13 cellular contexts compared by ENCODE assay signal in genomic region chr11:72727521-72727920, GRCh38. TPM values are rescaled to one million over a fixed set of nuclear protein-coding genes. Genes with fewer than 3 reads are reported as not detected.
DNase-seq lines count a peak whose midpoint lies in the region; ATAC-seq and TF ChIP-seq lines count a peak whose summit lies in the region.
"Had no signal": no experiment of that assay in that cellular context is flagged by ENCODE, and none has a peak within 500 bp of the region (broad histone marks: within the 10 kb centered on the region; RNA-seq: fewer than 3 reads in every experiment).

No MANE protein-coding gene starts in this region.

- in situ Hi-C loops in transverse colon (cut with MboI; ENCODE audit: low pct_ligation_motif_present in 1 of 4, low pct_unique_long_range_greater_than_20kb in 1 of 4, low sequenced_read_pairs in 3 of 4), result loop anchor here (5.0 to 10.0 kb wide), 3 partner anchors 67 to 447 kb away; partner anchors contain the start of gene STARD10 (in 3 of the 4)

- H3K4me3 ChIP-seq in GM23338, result no peak overlapping the region
- no peak overlapping the region for H3K4me3 ChIP-seq in transverse colon

- H3K4me2 ChIP-seq in GM23338, result no peak overlapping the region

- H3K27ac Mint-ChIP-seq in T-helper 2 cell treated with Interferon-gamma antibody and Interleukin-4, amounts not matched to agents 5 μg/mL and 100 μg/mL, for 36 hours, result peak overlapping the region; percentile 23
- H3K27ac Mint-ChIP-seq in GM23338 (no peak overlapping the region), nephron progenitor cell (peak overlapping the region; percentile 37)
- H3K27ac Mint-ChIP-seq in central memory CD8-positive, alpha-beta T cell (ENCODE audit: low read depth), result peak overlapping the region; percentile 70

- peaks cover 19% of the 10 kb centered on the region for H4K20me1 ChIP-seq in GM23338 (replicated peaks; ENCODE audit: insufficient read depth)

- no peaks in the 10 kb centered on the region for H3F3A ChIP-seq in GM23338 (replicated peaks; ENCODE audit: low read depth)

- no peak for TF ChIP-seq POLR2A in transverse colon (IDR thresholded peaks at IDR 0.05)

- H3K36me3 Mint-ChIP-seq in T-helper 2 cell treated with Interferon-gamma antibody and Interleukin-4, amounts not matched to agents 5 μg/mL and 100 μg/mL, for 36 hours (ENCODE audit: low read depth), result peaks cover 14% of the 10 kb centered on the region
- H3K36me3 Mint-ChIP-seq in GM23338 (ENCODE audit: low read depth), result peaks cover 24% of the 10 kb centered on the region
- H3K36me3 Mint-ChIP-seq in central memory CD8-positive, alpha-beta T cell (ENCODE audit: insufficient read depth), result peaks cover 27% of the 10 kb centered on the region
- peaks cover 25% of the 10 kb centered on the region for H3K36me3 Mint-ChIP-seq in nephron progenitor cell (ENCODE audit: low read depth)

- H3K27ac ChIP-seq in GM23338 (ENCODE audit: low read depth) (0 out of 2 replicates have a peak overlapping the region, but pooled peaks have one; percentile 18), transverse colon (no peak overlapping the region)
- H3K27ac ChIP-seq: VCaP had no signal

- intact Hi-C loops in transverse colon (cut with DNase I; ENCODE audit: low total_unique reads), result loop anchor here (5.0 kb wide), 1 partner anchor 65 kb away; the partner anchor contains the start of gene STARD10

- H3K79me2 ChIP-seq in GM23338 (replicated peaks; ENCODE audit: insufficient read depth), result peaks cover 55% of the 10 kb centered on the region

- no peak overlapping the region for H2AFZ ChIP-seq in GM23338

- no peaks in the 10 kb centered on the region for H3K9me3 Mint-ChIP-seq in T-helper 2 cell treated with Interferon-gamma antibody and Interleukin-4, amounts not matched to agents 5 μg/mL and 100 μg/mL, for 36 hours
- H3K9me3 Mint-ChIP-seq in GM23338 (no peaks in the 10 kb centered on the region; the same call in 1 of the 3 replicates), nephron progenitor cell (no peaks in the 10 kb centered on the region)
- no peaks in the 10 kb centered on the region for H3K9me3 Mint-ChIP-seq in central memory CD8-positive, alpha-beta T cell

- H3K4me1 ChIP-seq in GM23338 (ENCODE audit: insufficient read depth), result peaks cover 6% of the 10 kb centered on the region
- peaks cover 5 to 13% (median 6%) of the 10 kb centered on the region in 4 donors for H3K4me1 ChIP-seq in transverse colon

- DNase-seq in T-helper 2 cell treated with Interferon-gamma antibody and Interleukin-4, amounts not matched to agents 5 μg/mL and 100 μg/mL, for 36 hours (ENCODE audit: low spot score), result no peak
- DNase-seq in T-helper 2 cell, result no peak
- no peak for DNase-seq in GM23338 (ENCODE audit: low spot score)
- no peak for DNase-seq in central memory CD8-positive, alpha-beta T cell (ENCODE audit: low spot score in 2 of 2)
- no peak for DNase-seq in nephron progenitor cell
- DNase-seq in transverse colon, result no peak
- no peak for DNase-seq in retina
- DNase-seq: activated CD8-positive, alpha-beta memory T cell treated with anti-CD3 and anti-CD28 coated beads, Interleukin-2, amount 50 U/mL, for 4 hours; amygdala; Calu3; occipital lobe had no signal

- peaks cover 12% of the 10 kb centered on the region for H3K4me1 Mint-ChIP-seq in T-helper 2 cell treated with Interferon-gamma antibody and Interleukin-4, amounts not matched to agents 5 μg/mL and 100 μg/mL, for 36 hours (ENCODE audit: low read depth)
- H3K4me1 Mint-ChIP-seq in GM23338 (peaks cover 22% of the 10 kb centered on the region), nephron progenitor cell (peaks cover 13% of the 10 kb centered on the region)
- peaks cover 39% of the 10 kb centered on the region for H3K4me1 Mint-ChIP-seq in central memory CD8-positive, alpha-beta T cell

- no peak for TF ChIP-seq EP300 in transverse colon (IDR thresholded peaks at IDR 0.05; ENCODE audit: low read depth)

- ATAC-seq in GM23338 (no peak), HG02973 (IDR thresholded peaks at IDR 0.05; ENCODE audit: unreplicated experiment) (no peak)
- no peak for ATAC-seq in central memory CD8-positive, alpha-beta T cell (replicated peaks; ENCODE audit: extremely low read depth, poor library complexity, severe bottlenecking)

- no peak overlapping the region for H3K4me3 Mint-ChIP-seq in T-helper 2 cell treated with Interferon-gamma antibody and Interleukin-4, amounts not matched to agents 5 μg/mL and 100 μg/mL, for 36 hours
- H3K4me3 Mint-ChIP-seq in GM23338 (no peak overlapping the region), nephron progenitor cell (no peak overlapping the region)
- no peak overlapping the region for H3K4me3 Mint-ChIP-seq in central memory CD8-positive, alpha-beta T cell

- TF ChIP-seq CTCF in GM23338 (conservative IDR thresholded peaks at IDR 0.05; ENCODE audit: low read depth in 2 of 2) (no peak), nephron progenitor cell (IDR thresholded peaks at IDR 0.05) (no peak), transverse colon (IDR thresholded peaks at IDR 0.05) (no peak)

- no peaks in the 10 kb centered on the region for H3K27me3 Mint-ChIP-seq in T-helper 2 cell treated with Interferon-gamma antibody and Interleukin-4, amounts not matched to agents 5 μg/mL and 100 μg/mL, for 36 hours (ENCODE audit: low read depth)
- H3K27me3 Mint-ChIP-seq in GM23338 (ENCODE audit: insufficient read depth, low read depth, poor library complexity) (peaks cover 10% of the 10 kb centered on the region), nephron progenitor cell (ENCODE audit: low read depth, poor library complexity) (peaks cover 3% of the 10 kb centered on the region)
- no peaks in the 10 kb centered on the region for H3K27me3 Mint-ChIP-seq in central memory CD8-positive, alpha-beta T cell

- no peaks in the 10 kb centered on the region for H3K9me3 ChIP-seq in transverse colon

- 75% methylated on average over 4 of the region's 4 CpGs; no CpG with 5 or more reads in 1 of the 2 donors for WGBS in transverse colon (ENCODE audit: low coverage in 1 of 2), 2 donors

- H3K27me3 ChIP-seq in GM23338 (ENCODE audit: insufficient read depth) (no peaks in the 10 kb centered on the region), transverse colon (no peaks in the 10 kb centered on the region)

- H3K36me3 ChIP-seq in GM23338 (ENCODE audit: insufficient read depth) (no peaks in the 10 kb centered on the region), transverse colon (no peaks in the 10 kb centered on the region)

- no peaks in the 10 kb centered on the region for H3K9me2 ChIP-seq in GM23338 (ENCODE audit: insufficient read depth)

TF ChIP-seq in GM23338, 12 proteins besides CTCF, POLR2A, EP300 and RAD21:
- no peak for TF ChIP-seq ZNF331 (CRISPR knock-in tag; IDR thresholded peaks at IDR 0.05; ENCODE audit: low read depth)
- TF ChIP-seq EZH2 (IDR thresholded peaks at IDR 0.05; ENCODE audit: low read depth, unreplicated experiment), result no peak
- no peak for TF ChIP-seq STAT1 (IDR thresholded peaks at IDR 0.05; ENCODE audit: unreplicated experiment)
- TF ChIP-seq ZNF114 (CRISPR knock-in tag; IDR thresholded peaks at IDR 0.05), result no peak
- no peak for TF ChIP-seq ETS1 (IDR thresholded peaks at IDR 0.05)
- TF ChIP-seq POLR2AphosphoS5 (IDR thresholded peaks at IDR 0.05; ENCODE audit: low read depth), result no peak
- no peak for TF ChIP-seq NANOG (IDR thresholded peaks at IDR 0.05; ENCODE audit: borderline replicate concordance)
- no peak for TF ChIP-seq REST (IDR thresholded peaks at IDR 0.05; ENCODE audit: unreplicated experiment)
- TF ChIP-seq CREB1 (CRISPR knock-in tag; IDR thresholded peaks at IDR 0.05; ENCODE audit: low read depth), result no peak

RNA-seq across cellular contexts. Expression of gene ARAP1, which starts 24.7 kb away (rescaled TPM):
- total RNA-seq in GM23338 (2014; rRNA removed; shearing (Covaris generic)), result 110 and 116 TPM in 2 replicates
- polyA plus RNA-seq in GM23338 (2016; fragmentation: Nextera tagmentation; extraction: Ambion mirVana), result 21.4 and 24.5 TPM in 2 replicates
- 100 to 1,000 TPM in 3 of 4 donors, 10 to 100 TPM in 1; 99.4 to 233 (median 108) TPM for total RNA-seq in transverse colon

RNA-seq across cellular contexts. Expression of gene PDE2A, which starts 53.3 kb away (rescaled TPM):
- total RNA-seq in GM23338 (2014; rRNA removed; shearing (Covaris generic)), result 8.2 and 16.2 TPM in 2 replicates
- 4.1 and 4.3 TPM in 2 replicates for polyA plus RNA-seq in GM23338 (2016; fragmentation: Nextera tagmentation; extraction: Ambion mirVana)
- 10 to 100 TPM in 3 of 4 donors, 1 to 10 TPM in 1; 6.6 to 41.9 (median 17.1) TPM for total RNA-seq in transverse colon
